In genomic region chr17:1455291-1455747, GRCh38 we compare ENCODE assay signal across 8 cellular contexts. TPM values are rescaled to one million over a fixed set of nuclear protein-coding genes. Genes with fewer than 3 reads are reported as not detected.
DNase-seq lines count a peak whose midpoint lies in the region.

No MANE protein-coding gene starts in this region.

- peak overlapping the region; percentile 84 for H3K27ac ChIP-seq in KOPT-K1 (ENCODE audit: low read depth, low read length, poor library complexity, severe bottlenecking)
- peak overlapping the region; percentile 82 for H3K27ac ChIP-seq in caudate nucleus (ENCODE audit: low read depth, low read length)

- H3K36me3 Mint-ChIP-seq in T-helper 2 cell treated with Interferon-gamma antibody and Interleukin-4, amounts not matched to agents 5 μg/mL and 100 μg/mL, for 36 hours (ENCODE audit: low read depth) = peaks cover 14% of the 10 kb centered on the region

- H3K4me3 Mint-ChIP-seq in T-helper 2 cell treated with Interferon-gamma antibody and Interleukin-4, amounts not matched to agents 5 μg/mL and 100 μg/mL, for 36 hours = peak overlapping the region; percentile 92

- H3K27me3 Mint-ChIP-seq in T-helper 2 cell treated with Interferon-gamma antibody and Interleukin-4, amounts not matched to agents 5 μg/mL and 100 μg/mL, for 36 hours (ENCODE audit: low read depth) = peaks cover 11% of the 10 kb centered on the region

- H3K9me3 Mint-ChIP-seq in T-helper 2 cell treated with Interferon-gamma antibody and Interleukin-4, amounts not matched to agents 5 μg/mL and 100 μg/mL, for 36 hours = no peaks in the 10 kb centered on the region

- DNase-seq in NCI-H2107 (lab: John Stamatoyannopoulos, UW) = peak; percentile 8
- no peak for DNase-seq in NCI-H2107 treated with DMSO at 0.1 percent for 48 hours (lab: John Stamatoyannopoulos, UW; ENCODE audit: unreplicated experiment)
- peak; percentile 77 for DNase-seq in H4 (ENCODE audit: low spot score)
- DNase-seq in T-helper 2 cell treated with Interferon-gamma antibody and Interleukin-4, amounts not matched to agents 5 μg/mL and 100 μg/mL, for 36 hours (ENCODE audit: low spot score) = peak; percentile 44
- peak in 24 of 61 donors; percentile 13 to 64 (median 32) for DNase-seq in caudate nucleus (lab: John Stamatoyannopoulos, UW)
- peak; percentile 88 for DNase-seq in islet precursor cell
- peak; percentile 21 for DNase-seq in stimulated activated CD4-positive, alpha-beta T cell treated with anti-CD3 and anti-CD28 coated beads, Interleukin-12 subunit alpha, Interleukin-12 subunit beta, amount 100 ng/mL, for 4 hours

- peak overlapping the region; percentile 87 for H3K27ac Mint-ChIP-seq in T-helper 2 cell treated with Interferon-gamma antibody and Interleukin-4, amounts not matched to agents 5 μg/mL and 100 μg/mL, for 36 hours

- H3K36me3 ChIP-seq in KOPT-K1 (ENCODE audit: insufficient read depth, low read length) = peaks cover 29% of the 10 kb centered on the region

- peaks cover 25% of the 10 kb centered on the region for H3K4me1 Mint-ChIP-seq in T-helper 2 cell treated with Interferon-gamma antibody and Interleukin-4, amounts not matched to agents 5 μg/mL and 100 μg/mL, for 36 hours (ENCODE audit: low read depth)

- no peaks in the 10 kb centered on the region for H3K9me3 ChIP-seq in KOPT-K1 (ENCODE audit: insufficient read depth, low read length, poor library complexity, severe bottlenecking)

RNA-seq across cellular contexts. Expression of gene CRK, which starts 0.7 kb away (rescaled TPM):
- total RNA-seq in H4 (2014; rRNA removed; shearing (Covaris generic)) = 70.9 and 80.5 TPM in 2 replicates

RNA-seq across cellular contexts. Expression of gene MYO1C, which starts 37.2 kb away (rescaled TPM):
- total RNA-seq in H4 (2014; rRNA removed; shearing (Covaris generic)) = 53.1 and 53.4 TPM in 2 replicates

RNA-seq across cellular contexts. Expression of gene YWHAE, which starts 55.3 kb away (rescaled TPM):
- total RNA-seq in H4 (2014; rRNA removed; shearing (Covaris generic)) = 618 and 659 TPM in 2 replicates
